22 cellular contexts compared by ENCODE assay signal in genomic region chr7:81487512-81487911, GRCh38.
"Had no signal": no experiment of that assay in that cellular context is flagged by ENCODE, and none has a peak within 500 bp of the region (broad histone marks: within the 10 kb centered on the region; RNA-seq: fewer than 3 reads in every experiment).

No MANE protein-coding gene starts in this region.

- H3K27me3 Mint-ChIP-seq: activated T-cell treated with anti-CD3 and anti-CD28 coated beads, Interleukin-2, amount 50 U/mL, for 24 hours; activated T-helper 17 cell treated with anti-CD3 and anti-CD28 coated beads, Interleukin-2, amount 50 U/mL, for 72 hours; dendritic cell treated with granulocyte-macrophage colony-stimulating factor and Interleukin-4, amounts not matched to agents 40 ng/mL and 50 ng/mL, for 4 days had no signal

- H3K9me3 ChIP-seq: left lung, ovary, prostate gland, thoracic aorta, upper lobe of left lung had no signal

- H3K4me1 ChIP-seq: left lung, prostate gland, upper lobe of left lung had no signal

- H3K27me3 ChIP-seq: left lung, ovary, upper lobe of left lung had no signal

- H3K36me3 Mint-ChIP-seq: activated naive CD4-positive, alpha-beta T cell treated with anti-CD3 and anti-CD28 coated beads, Interleukin-2, amount 50 U/mL, for 72 hours; brain; immature natural killer cell; naive thymus-derived CD8-positive, alpha-beta T cell had no signal

- H3K4me3 Mint-ChIP-seq: activated T-cell treated with anti-CD3 and anti-CD28 coated beads, Interleukin-2, amount 50 U/mL, for 24 hours; activated T-helper 17 cell treated with anti-CD3 and anti-CD28 coated beads, Interleukin-2, amount 50 U/mL, for 72 hours; brain; dendritic cell treated with granulocyte-macrophage colony-stimulating factor and Interleukin-4, amounts not matched to agents 40 ng/mL and 50 ng/mL, for 4 days; immature natural killer cell; naive thymus-derived CD8-positive, alpha-beta T cell; T-helper 2 cell treated with Interferon-gamma antibody and Interleukin-4, amounts not matched to agents 5 μg/mL and 100 μg/mL, for 36 hours had no signal

- H3K4me1 Mint-ChIP-seq: activated T-helper 17 cell treated with anti-CD3 and anti-CD28 coated beads, Interleukin-2, amount 50 U/mL, for 72 hours; brain; immature natural killer cell; naive thymus-derived CD8-positive, alpha-beta T cell had no signal

- H3K9me3 Mint-ChIP-seq: activated naive CD4-positive, alpha-beta T cell treated with anti-CD3 and anti-CD28 coated beads, Interleukin-2, amount 50 U/mL, for 72 hours; activated T-cell treated with anti-CD3 and anti-CD28 coated beads, Interleukin-2, amount 50 U/mL, for 24 hours; activated T-helper 17 cell treated with anti-CD3 and anti-CD28 coated beads, Interleukin-2, amount 50 U/mL, for 72 hours; brain; dendritic cell treated with granulocyte-macrophage colony-stimulating factor and Interleukin-4, amounts not matched to agents 40 ng/mL and 50 ng/mL, for 4 days; T-helper 2 cell treated with Interferon-gamma antibody and Interleukin-4, amounts not matched to agents 5 μg/mL and 100 μg/mL, for 36 hours had no signal

- H3K27ac Mint-ChIP-seq: activated naive CD4-positive, alpha-beta T cell treated with anti-CD3 and anti-CD28 coated beads, Interleukin-2, amount 50 U/mL, for 72 hours; activated T-cell treated with anti-CD3 and anti-CD28 coated beads, Interleukin-2, amount 50 U/mL, for 24 hours; activated T-helper 17 cell treated with anti-CD3 and anti-CD28 coated beads, Interleukin-2, amount 50 U/mL, for 72 hours; brain; dendritic cell treated with granulocyte-macrophage colony-stimulating factor and Interleukin-4, amounts not matched to agents 40 ng/mL and 50 ng/mL, for 4 days; immature natural killer cell; naive thymus-derived CD8-positive, alpha-beta T cell; T-helper 2 cell treated with Interferon-gamma antibody and Interleukin-4, amounts not matched to agents 5 μg/mL and 100 μg/mL, for 36 hours had no signal

- DNase-seq: activated CD4-positive, alpha-beta T cell treated with anti-CD3 and anti-CD28 coated beads for 1 hour; activated CD4-positive, alpha-beta T cell treated with anti-CD3 and anti-CD28 coated beads, Interleukin-2, amount 50 U/mL, for 1 hour; activated T-cell treated with anti-CD3 and anti-CD28 coated beads, Interleukin-2, amount 50 U/mL, for 24 hours; aorta; caudate nucleus; effector CD4-positive, alpha-beta T cell; foreskin melanocyte; immature natural killer cell; kidney glomerular epithelial cell; left lung; naive thymus-derived CD8-positive, alpha-beta T cell; ovary; stimulated activated CD4-positive, alpha-beta T cell treated with anti-CD3 and anti-CD28 coated beads, Interleukin-4, amount 100 ng/mL, for 24 hours; stimulated activated naive CD4-positive, alpha-beta T cell treated with Interleukin-2 at 50 U/mL for 16 hours; upper lobe of left lung had no signal

- H3K27ac ChIP-seq: ovary, prostate gland, thoracic aorta, upper lobe of left lung had no signal

- ATAC-seq: activated naive CD4-positive, alpha-beta T cell treated with anti-CD3 and anti-CD28 coated beads, Interleukin-2, amount 50 U/mL, for 72 hours; activated T-helper 17 cell treated with anti-CD3 and anti-CD28 coated beads, Interleukin-2, amount 50 U/mL, for 72 hours; left lung; naive thymus-derived CD8-positive, alpha-beta T cell had no signal
